In the genomic region with DNA sequence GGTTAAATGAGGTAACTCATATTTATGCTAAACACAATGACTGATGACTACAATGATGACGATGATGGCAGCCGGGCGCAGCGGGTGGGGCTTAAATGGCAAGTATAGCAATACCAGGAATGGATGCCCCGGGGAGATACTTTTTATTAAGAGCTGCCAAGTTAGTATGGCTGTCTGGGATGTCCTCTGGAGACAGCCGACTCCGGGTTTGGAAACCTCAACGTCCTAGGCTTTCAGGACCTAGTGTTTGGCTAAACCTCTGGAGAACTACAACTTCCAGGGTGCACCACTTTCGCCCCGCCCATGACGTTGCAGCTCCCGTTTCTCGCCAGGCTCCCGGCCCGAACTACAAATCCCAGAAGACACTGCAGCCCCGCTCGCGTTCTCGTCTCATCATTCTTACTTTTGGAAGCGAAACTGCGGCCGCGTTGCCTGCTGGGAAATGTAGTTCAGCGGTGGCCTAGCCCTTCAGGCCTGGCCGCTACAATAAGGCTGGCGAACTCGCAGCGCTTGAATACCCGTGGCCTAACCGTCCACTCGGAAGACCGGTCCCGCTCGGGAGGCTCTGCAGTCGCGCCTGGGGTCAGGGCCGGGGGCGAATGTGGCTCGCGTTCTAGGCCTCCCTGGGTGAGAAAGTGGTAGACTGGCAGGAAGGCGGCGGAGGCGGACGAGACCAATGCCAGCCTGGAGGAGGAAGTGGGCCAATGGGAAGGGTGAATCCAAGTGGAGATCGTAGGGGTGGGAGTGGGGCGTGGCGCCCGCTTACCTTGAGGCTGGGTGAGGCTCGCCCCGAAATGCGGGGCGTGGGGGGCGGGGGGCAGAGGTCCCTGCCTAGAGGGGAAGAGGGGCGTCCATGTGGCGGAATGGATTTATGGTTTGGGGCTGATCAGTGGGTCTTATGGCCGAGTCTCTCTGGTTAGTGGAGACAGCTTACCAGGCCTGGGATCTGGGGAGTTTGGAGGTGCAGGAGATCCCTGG, we compare ENCODE assay signal across 1 cellular context.
TF ChIP-seq lines count a peak whose summit lies in the region.

A gene (plus strand): TSS at position 463 of the 978 bp plus-strand sequence. CDS start 2,221 bp downstream, outside the sequence.

TF ChIP-seq in HepG2, 621 proteins besides CTCF, POLR2A, EP300 and RAD21 (continued from another document and continues in another):
- TF ChIP-seq CBFB (CRISPR knock-in tag; IDR thresholded peaks at IDR 0.05) (peak; percentile 87), ZNF772 (CRISPR knock-in tag; IDR thresholded peaks at IDR 0.05) (peak; percentile 88; the same call in 1 of the 2 replicates), ZSCAN25 (CRISPR knock-in tag; IDR thresholded peaks at IDR 0.05) (peak; percentile 72; the same call in 1 of the 2 replicates), ZNF12 (CRISPR knock-in tag; IDR thresholded peaks at IDR 0.05) (no peak), GPN1 (CRISPR knock-in tag; IDR thresholded peaks at IDR 0.05; ENCODE audit: borderline replicate concordance) (0 out of 2 replicates have a peak, but pooled peaks have one; percentile 76), CBX1 (IDR thresholded peaks at IDR 0.05; ENCODE audit: low read depth) (peak; percentile 23), KLF13 (CRISPR knock-in tag; IDR thresholded peaks at IDR 0.05) (peak; percentile 86), ATM (IDR thresholded peaks at IDR 0.05; ENCODE audit: borderline replicate concordance) (no peak), ETV6 (CRISPR knock-in tag; conservative IDR thresholded peaks at IDR 0.05) (0 out of 2 replicates have a peak, but pooled peaks have one; percentile 64), ZNF530 (CRISPR knock-in tag; IDR thresholded peaks at IDR 0.05; ENCODE audit: low read depth) (no peak), GABPB1 (CRISPR knock-in tag; IDR thresholded peaks at IDR 0.05) (peak; percentile 93), ZNF883 (CRISPR knock-in tag; IDR thresholded peaks at IDR 0.05; ENCODE audit: not compliant biosample characterization) (peak; percentile 97), NCOA2 (CRISPR knock-in tag; IDR thresholded peaks at IDR 0.05) (peak; percentile 53; the same call in 1 of the 2 replicates), ZNF550 (CRISPR knock-in tag; IDR thresholded peaks at IDR 0.05; ENCODE audit: borderline replicate concordance) (0 out of 2 replicates have a peak, but pooled peaks have one; percentile 44), JARID2 (CRISPR knock-in tag; IDR thresholded peaks at IDR 0.05; ENCODE audit: insufficient replicate concordance) (peak; percentile 94), PAWR (CRISPR knock-in tag; IDR thresholded peaks at IDR 0.05; ENCODE audit: borderline replicate concordance) (no peak), RXRB (CRISPR knock-in tag; IDR thresholded peaks at IDR 0.05; ENCODE audit: borderline replicate concordance) (peak; percentile 55), SIN3A (IDR thresholded peaks at IDR 0.05; ENCODE audit: borderline replicate concordance, low read depth, low read length) (0 out of 2 replicates have a peak, but pooled peaks have one; percentile 44), EED (CRISPR knock-in tag; IDR thresholded peaks at IDR 0.05) (peak; percentile 93; the same call in 1 of the 2 replicates), ZNF446 (CRISPR knock-in tag; IDR thresholded peaks at IDR 0.05) (0 out of 2 replicates have a peak, but pooled peaks have one; percentile 8), ZMYM3 (CRISPR knock-in tag; IDR thresholded peaks at IDR 0.05) (peak; percentile 51), POLR2G (IDR thresholded peaks at IDR 0.05; ENCODE audit: low read depth, low read length) (peak; percentile 85), ATF7-NPFF (CRISPR knock-in tag; IDR thresholded peaks at IDR 0.05; ENCODE audit: low read depth) (0 out of 2 replicates have a peak, but pooled peaks have one; percentile 57), CHD4 (IDR thresholded peaks at IDR 0.05; ENCODE audit: borderline replicate concordance, low read length) (peak; percentile 67; the same call in 1 of the 2 replicates), FOXM1 (CRISPR knock-in tag; IDR thresholded peaks at IDR 0.05) (no peak), ZNF329 (CRISPR knock-in tag; IDR thresholded peaks at IDR 0.05; ENCODE audit: low read depth) (peak; percentile 85), ZNF790 (CRISPR knock-in tag; IDR thresholded peaks at IDR 0.05; ENCODE audit: borderline replicate concordance) (peak; percentile 64; the same call in 1 of the 2 replicates), ZNF607 (CRISPR knock-in tag; IDR thresholded peaks at IDR 0.05; ENCODE audit: borderline replicate concordance) (peak; percentile 68; the same call in 1 of the 2 replicates), ELF3 (CRISPR knock-in tag; IDR thresholded peaks at IDR 0.05) (peak; percentile 90), FOXA3 (CRISPR knock-in tag; IDR thresholded peaks at IDR 0.05) (peak; percentile 69), DNMT3B (CRISPR knock-in tag; conservative IDR thresholded peaks at IDR 0.05) (0 out of 2 replicates have a peak, but pooled peaks have one; percentile 33), KDM1A (CRISPR knock-in tag; IDR thresholded peaks at IDR 0.05) (no peak), BRD4 (CRISPR knock-in tag; IDR thresholded peaks at IDR 0.05) (peak; percentile 84; the same call in 1 of the 2 replicates), ZNF878 (CRISPR knock-in tag; IDR thresholded peaks at IDR 0.05) (no peak), SKI (IDR thresholded peaks at IDR 0.05; ENCODE audit: partially characterized antibody) (no peak), KDM3A (CRISPR knock-in tag; IDR thresholded peaks at IDR 0.05; ENCODE audit: low read depth) (peak; percentile 70), ZBTB20 (CRISPR knock-in tag; IDR thresholded peaks at IDR 0.05; ENCODE audit: borderline replicate concordance, low read depth) (peak; percentile 87), PHF8 (CRISPR knock-in tag; IDR thresholded peaks at IDR 0.05) (peak; percentile 100), HCFC1 (IDR thresholded peaks at IDR 0.05; ENCODE audit: low read depth, low read length) (peak; percentile 99), ZNF205 (CRISPR knock-in tag; IDR thresholded peaks at IDR 0.05) (peak; percentile 88), ZNF777 (CRISPR knock-in tag; IDR thresholded peaks at IDR 0.05) (no peak), ZNF781 (CRISPR knock-in tag; IDR thresholded peaks at IDR 0.05; ENCODE audit: borderline replicate concordance, not compliant biosample characterization) (peak; percentile 89), ZNF616 (CRISPR knock-in tag; IDR thresholded peaks at IDR 0.05; ENCODE audit: low read depth) (peak; percentile 35; the same call in 1 of the 2 replicates), DPF2 (CRISPR knock-in tag; IDR thresholded peaks at IDR 0.05; ENCODE audit: borderline replicate concordance, low read depth) (no peak), SAP130 (CRISPR knock-in tag; IDR thresholded peaks at IDR 0.05; ENCODE audit: low read depth) (peak; percentile 81), ZNF589 (CRISPR knock-in tag; conservative IDR thresholded peaks at IDR 0.05) (no peak), SMAD1 (CRISPR knock-in tag; IDR thresholded peaks at IDR 0.05; ENCODE audit: borderline replicate concordance, low read depth) (0 out of 2 replicates have a peak, but pooled peaks have one; percentile 72), ZBTB3 (CRISPR knock-in tag; IDR thresholded peaks at IDR 0.05; ENCODE audit: borderline replicate concordance, low read depth) (peak; percentile 72; the same call in 1 of the 2 replicates), POLR2AphosphoS5 (IDR thresholded peaks at IDR 0.05; ENCODE audit: low read depth, low read length) (peak; percentile 86; the same call in 1 of the 2 replicates), ZNF225 (CRISPR knock-in tag; IDR thresholded peaks at IDR 0.05) (peak; percentile 99), CHD2 (IDR thresholded peaks at IDR 0.05; ENCODE audit: low read depth, low read length) (peak; percentile 96), ARNT2 (CRISPR knock-in tag; IDR thresholded peaks at IDR 0.05; ENCODE audit: low read depth) (peak; percentile 97), GFI1 (CRISPR knock-in tag; IDR thresholded peaks at IDR 0.05; ENCODE audit: borderline replicate concordance) (peak; percentile 55; the same call in 1 of the 2 replicates)
- TF ChIP-seq, protein P1, sequence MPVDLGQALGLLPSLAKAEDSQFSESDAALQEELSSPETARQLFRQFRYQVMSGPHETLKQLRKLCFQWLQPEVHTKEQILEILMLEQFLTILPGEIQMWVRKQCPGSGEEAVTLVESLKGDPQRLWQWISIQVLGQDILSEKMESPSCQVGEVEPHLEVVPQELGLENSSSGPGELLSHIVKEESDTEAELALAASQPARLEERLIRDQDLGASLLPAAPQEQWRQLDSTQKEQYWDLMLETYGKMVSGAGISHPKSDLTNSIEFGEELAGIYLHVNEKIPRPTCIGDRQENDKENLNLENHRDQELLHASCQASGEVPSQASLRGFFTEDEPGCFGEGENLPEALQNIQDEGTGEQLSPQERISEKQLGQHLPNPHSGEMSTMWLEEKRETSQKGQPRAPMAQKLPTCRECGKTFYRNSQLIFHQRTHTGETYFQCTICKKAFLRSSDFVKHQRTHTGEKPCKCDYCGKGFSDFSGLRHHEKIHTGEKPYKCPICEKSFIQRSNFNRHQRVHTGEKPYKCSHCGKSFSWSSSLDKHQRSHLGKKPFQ (CRISPR knock-in tag; IDR thresholded peaks at IDR 0.05; ENCODE audit: insufficient replicate concordance) = peak; percentile 75
- TF ChIP-seq, protein P2, sequence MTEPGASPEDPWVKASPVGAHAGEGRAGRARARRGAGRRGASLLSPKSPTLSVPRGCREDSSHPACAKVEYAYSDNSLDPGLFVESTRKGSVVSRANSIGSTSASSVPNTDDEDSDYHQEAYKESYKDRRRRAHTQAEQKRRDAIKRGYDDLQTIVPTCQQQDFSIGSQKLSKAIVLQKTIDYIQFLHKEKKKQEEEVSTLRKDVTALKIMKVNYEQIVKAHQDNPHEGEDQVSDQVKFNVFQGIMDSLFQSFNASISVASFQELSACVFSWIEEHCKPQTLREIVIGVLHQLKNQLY (CRISPR knock-in tag; IDR thresholded peaks at IDR 0.05) = no peak
- TF ChIP-seq, protein P3, sequence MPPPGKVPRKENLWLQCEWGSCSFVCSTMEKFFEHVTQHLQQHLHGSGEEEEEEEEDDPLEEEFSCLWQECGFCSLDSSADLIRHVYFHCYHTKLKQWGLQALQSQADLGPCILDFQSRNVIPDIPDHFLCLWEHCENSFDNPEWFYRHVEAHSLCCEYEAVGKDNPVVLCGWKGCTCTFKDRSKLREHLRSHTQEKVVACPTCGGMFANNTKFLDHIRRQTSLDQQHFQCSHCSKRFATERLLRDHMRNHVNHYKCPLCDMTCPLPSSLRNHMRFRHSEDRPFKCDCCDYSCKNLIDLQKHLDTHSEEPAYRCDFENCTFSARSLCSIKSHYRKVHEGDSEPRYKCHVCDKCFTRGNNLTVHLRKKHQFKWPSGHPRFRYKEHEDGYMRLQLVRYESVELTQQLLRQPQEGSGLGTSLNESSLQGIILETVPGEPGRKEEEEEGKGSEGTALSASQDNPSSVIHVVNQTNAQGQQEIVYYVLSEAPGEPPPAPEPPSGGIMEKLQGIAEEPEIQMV (CRISPR knock-in tag; IDR thresholded peaks at IDR 0.05; ENCODE audit: low read depth) = peak; percentile 79; the same call in 1 of the 2 replicates
- TF ChIP-seq, protein P4, sequence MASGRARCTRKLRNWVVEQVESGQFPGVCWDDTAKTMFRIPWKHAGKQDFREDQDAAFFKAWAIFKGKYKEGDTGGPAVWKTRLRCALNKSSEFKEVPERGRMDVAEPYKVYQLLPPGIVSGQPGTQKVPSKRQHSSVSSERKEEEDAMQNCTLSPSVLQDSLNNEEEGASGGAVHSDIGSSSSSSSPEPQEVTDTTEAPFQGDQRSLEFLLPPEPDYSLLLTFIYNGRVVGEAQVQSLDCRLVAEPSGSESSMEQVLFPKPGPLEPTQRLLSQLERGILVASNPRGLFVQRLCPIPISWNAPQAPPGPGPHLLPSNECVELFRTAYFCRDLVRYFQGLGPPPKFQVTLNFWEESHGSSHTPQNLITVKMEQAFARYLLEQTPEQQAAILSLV (CRISPR knock-in tag; IDR thresholded peaks at IDR 0.05; ENCODE audit: borderline replicate concordance) = peak; percentile 99
- TF ChIP-seq, protein P5, sequence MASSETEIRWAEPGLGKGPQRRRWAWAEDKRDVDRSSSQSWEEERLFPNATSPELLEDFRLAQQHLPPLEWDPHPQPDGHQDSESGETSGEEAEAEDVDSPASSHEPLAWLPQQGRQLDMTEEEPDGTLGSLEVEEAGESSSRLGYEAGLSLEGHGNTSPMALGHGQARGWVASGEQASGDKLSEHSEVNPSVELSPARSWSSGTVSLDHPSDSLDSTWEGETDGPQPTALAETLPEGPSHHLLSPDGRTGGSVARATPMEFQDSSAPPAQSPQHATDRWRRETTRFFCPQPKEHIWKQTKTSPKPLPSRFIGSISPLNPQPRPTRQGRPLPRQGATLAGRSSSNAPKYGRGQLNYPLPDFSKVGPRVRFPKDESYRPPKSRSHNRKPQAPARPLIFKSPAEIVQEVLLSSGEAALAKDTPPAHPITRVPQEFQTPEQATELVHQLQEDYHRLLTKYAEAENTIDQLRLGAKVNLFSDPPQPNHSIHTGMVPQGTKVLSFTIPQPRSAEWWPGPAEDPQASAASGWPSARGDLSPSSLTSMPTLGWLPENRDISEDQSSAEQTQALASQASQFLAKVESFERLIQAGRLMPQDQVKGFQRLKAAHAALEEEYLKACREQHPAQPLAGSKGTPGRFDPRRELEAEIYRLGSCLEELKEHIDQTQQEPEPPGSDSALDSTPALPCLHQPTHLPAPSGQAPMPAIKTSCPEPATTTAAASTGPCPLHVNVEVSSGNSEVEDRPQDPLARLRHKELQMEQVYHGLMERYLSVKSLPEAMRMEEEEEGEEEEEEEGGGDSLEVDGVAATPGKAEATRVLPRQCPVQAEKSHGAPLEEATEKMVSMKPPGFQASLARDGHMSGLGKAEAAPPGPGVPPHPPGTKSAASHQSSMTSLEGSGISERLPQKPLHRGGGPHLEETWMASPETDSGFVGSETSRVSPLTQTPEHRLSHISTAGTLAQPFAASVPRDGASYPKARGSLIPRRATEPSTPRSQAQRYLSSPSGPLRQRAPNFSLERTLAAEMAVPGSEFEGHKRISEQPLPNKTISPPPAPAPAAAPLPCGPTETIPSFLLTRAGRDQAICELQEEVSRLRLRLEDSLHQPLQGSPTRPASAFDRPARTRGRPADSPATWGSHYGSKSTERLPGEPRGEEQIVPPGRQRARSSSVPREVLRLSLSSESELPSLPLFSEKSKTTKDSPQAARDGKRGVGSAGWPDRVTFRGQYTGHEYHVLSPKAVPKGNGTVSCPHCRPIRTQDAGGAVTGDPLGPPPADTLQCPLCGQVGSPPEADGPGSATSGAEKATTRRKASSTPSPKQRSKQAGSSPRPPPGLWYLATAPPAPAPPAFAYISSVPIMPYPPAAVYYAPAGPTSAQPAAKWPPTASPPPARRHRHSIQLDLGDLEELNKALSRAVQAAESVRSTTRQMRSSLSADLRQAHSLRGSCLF (CRISPR knock-in tag; IDR thresholded peaks at IDR 0.05; ENCODE audit: borderline replicate concordance) = no peak
- TF ChIP-seq, protein P6, sequence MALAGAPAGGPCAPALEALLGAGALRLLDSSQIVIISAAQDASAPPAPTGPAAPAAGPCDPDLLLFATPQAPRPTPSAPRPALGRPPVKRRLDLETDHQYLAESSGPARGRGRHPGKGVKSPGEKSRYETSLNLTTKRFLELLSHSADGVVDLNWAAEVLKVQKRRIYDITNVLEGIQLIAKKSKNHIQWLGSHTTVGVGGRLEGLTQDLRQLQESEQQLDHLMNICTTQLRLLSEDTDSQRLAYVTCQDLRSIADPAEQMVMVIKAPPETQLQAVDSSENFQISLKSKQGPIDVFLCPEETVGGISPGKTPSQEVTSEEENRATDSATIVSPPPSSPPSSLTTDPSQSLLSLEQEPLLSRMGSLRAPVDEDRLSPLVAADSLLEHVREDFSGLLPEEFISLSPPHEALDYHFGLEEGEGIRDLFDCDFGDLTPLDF (CRISPR knock-in tag; IDR thresholded peaks at IDR 0.05) = peak; percentile 69
